Comparison of ENCODE assay signal across 1 cellular context in genomic region chr19:35899547-35900214, GRCh38.
TF ChIP-seq lines count a peak whose summit lies in the region.

No MANE protein-coding gene starts in this region.

TF ChIP-seq in HepG2, 621 proteins besides CTCF, POLR2A, EP300 and RAD21 (continued from another document):
- peak; percentile 74; the same call in 1 of the 2 replicates for TF ChIP-seq ZNF281 (CRISPR knock-in tag; IDR thresholded peaks at IDR 0.05; ENCODE audit: borderline replicate concordance)
- TF ChIP-seq SRSF9 (IDR thresholded peaks at IDR 0.05; ENCODE audit: borderline replicate concordance, insufficient read depth, low read depth, low read length, poor library complexity, severe bottlenecking), result no peak
- no peak for TF ChIP-seq RARG (CRISPR knock-in tag; IDR thresholded peaks at IDR 0.05; ENCODE audit: low read depth)
- peak; percentile 75 for TF ChIP-seq GABPB1 (CRISPR knock-in tag; IDR thresholded peaks at IDR 0.05)
- peak; percentile 34; the same call in 1 of the 2 replicates for TF ChIP-seq GATAD1 (CRISPR knock-in tag; IDR thresholded peaks at IDR 0.05)
- no peak for TF ChIP-seq ZNF790 (CRISPR knock-in tag; IDR thresholded peaks at IDR 0.05; ENCODE audit: borderline replicate concordance)
- TF ChIP-seq, protein P1, sequence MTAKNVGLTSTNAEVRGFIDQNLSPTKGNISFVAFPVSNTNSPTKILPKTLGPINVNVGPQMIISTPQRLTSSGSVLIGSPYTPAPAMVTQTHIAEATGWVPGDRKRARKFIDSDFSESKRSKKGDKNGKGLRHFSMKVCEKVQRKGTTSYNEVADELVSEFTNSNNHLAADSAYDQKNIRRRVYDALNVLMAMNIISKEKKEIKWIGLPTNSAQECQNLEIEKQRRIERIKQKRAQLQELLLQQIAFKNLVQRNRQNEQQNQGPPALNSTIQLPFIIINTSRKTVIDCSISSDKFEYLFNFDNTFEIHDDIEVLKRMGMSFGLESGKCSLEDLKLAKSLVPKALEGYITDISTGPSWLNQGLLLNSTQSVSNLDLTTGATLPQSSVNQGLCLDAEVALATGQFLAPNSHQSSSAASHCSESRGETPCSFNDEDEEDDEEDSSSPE (CRISPR knock-in tag; IDR thresholded peaks at IDR 0.05), result peak; percentile 58
- TF ChIP-seq SAP130 (CRISPR knock-in tag; IDR thresholded peaks at IDR 0.05; ENCODE audit: low read depth), result peak; percentile 72; the same call in 1 of the 2 replicates
- TF ChIP-seq MYC (CRISPR knock-in tag; IDR thresholded peaks at IDR 0.05; ENCODE audit: borderline replicate concordance), result peak; percentile 51; the same call in 1 of the 2 replicates
- TF ChIP-seq KDM2A (CRISPR knock-in tag; IDR thresholded peaks at IDR 0.05; ENCODE audit: borderline replicate concordance, low read depth), result peak; percentile 64
- 0 out of 2 replicates have a peak, but pooled peaks have one; percentile 17 for TF ChIP-seq ZNF331 (CRISPR knock-in tag; IDR thresholded peaks at IDR 0.05)
- 0 out of 2 replicates have a peak, but pooled peaks have one; percentile 14 for TF ChIP-seq ZMYM3 (CRISPR knock-in tag; IDR thresholded peaks at IDR 0.05)
- peak; percentile 52; the same call in 1 of the 2 replicates for TF ChIP-seq CREB1 (IDR thresholded peaks at IDR 0.05)
- TF ChIP-seq CREB1 (CRISPR knock-in tag; IDR thresholded peaks at IDR 0.05), result peak; percentile 68
- peak; percentile 36 for TF ChIP-seq TEAD3 (CRISPR knock-in tag; optimal IDR thresholded peaks at IDR 0.05; ENCODE audit: borderline replicate concordance)
- 0 out of 2 replicates have a peak, but pooled peaks have one; percentile 30 for TF ChIP-seq ARNTL (CRISPR knock-in tag; IDR thresholded peaks at IDR 0.05)
